ENCODE assay signal across 21 cellular contexts in genomic region chr7:94237417-94237816, GRCh38.
"Had no signal": no experiment of that assay in that cellular context is flagged by ENCODE, and none has a peak within 500 bp of the region (broad histone marks: within the 10 kb centered on the region; RNA-seq: fewer than 3 reads in every experiment).

No MANE protein-coding gene starts in this region.

- H3K79me2 ChIP-seq: parathyroid adenoma had no signal

- H3K4me1 ChIP-seq: parathyroid adenoma, right lobe of liver, transverse colon had no signal

- DNase-seq: dermis blood vessel endothelial cell; effector memory CD4-positive, alpha-beta T cell; hypothalamus; immature natural killer cell; islet precursor cell; kidney glomerular epithelial cell; left ventricle myocardium superior; lower lobe of right lung; naive thymus-derived CD8-positive, alpha-beta T cell; nephron progenitor cell; right lobe of liver; small intestine; stimulated activated CD4-positive, alpha-beta T cell treated with anti-CD3 and anti-CD28 coated beads, Interleukin-15, amount 100 ng/mL, for 24 hours; stimulated activated CD4-positive, alpha-beta T cell treated with anti-CD3 and anti-CD28 coated beads, Interleukin-2, amount 100 ng/mL, for 48 hours; stimulated activated naive B cell treated with anti-CD40 and anti-IgM and Interleukin-4, amounts not matched to agents 10 μg/mL and 1 μg/mL and 100 μg/mL, for 72 hours; transverse colon; upper lobe of right lung had no signal

- H3K9me3 ChIP-seq: lower lobe of right lung, neutrophil, right lobe of liver, transverse colon, upper lobe of right lung had no signal

- H3K36me3 ChIP-seq: lower lobe of right lung, neutrophil, right lobe of liver, transverse colon, upper lobe of right lung had no signal

- FAIRE-seq: frontal cortex, small intestine had no signal

- H3K9ac ChIP-seq: parathyroid adenoma had no signal

- H3K27ac ChIP-seq: coronary artery, lower lobe of right lung, neutrophil, parathyroid adenoma, right lobe of liver, transverse colon, upper lobe of right lung had no signal

- H3K27me3 ChIP-seq: neutrophil, right lobe of liver, transverse colon, upper lobe of right lung had no signal

- H3K4me3 ChIP-seq: coronary artery, lower lobe of right lung, right lobe of liver, transverse colon, upper lobe of right lung had no signal

- ATAC-seq: left ventricle myocardium superior; lower lobe of right lung; naive thymus-derived CD8-positive, alpha-beta T cell; right lobe of liver; stimulated activated naive B cell treated with anti-CD40 and anti-IgM and Interleukin-4, amounts not matched to agents 10 μg/mL and 1 μg/mL and 100 μg/mL, for 72 hours; upper lobe of right lung had no signal

- H2AFZ ChIP-seq: parathyroid adenoma had no signal
